ENCODE assay signal across 29 cellular contexts in genomic region chr12:102851246-102851645, GRCh38.
"Had no signal": no experiment of that assay in that cellular context is flagged by ENCODE, and none has a peak within 500 bp of the region (broad histone marks: within the 10 kb centered on the region; RNA-seq: fewer than 3 reads in every experiment).

No MANE protein-coding gene starts in this region.

- H3K4me1 ChIP-seq: ascending aorta, breast epithelium, foreskin keratinocyte, gastrocnemius medialis, heart left ventricle had no signal

- H3K27ac ChIP-seq: ascending aorta, breast epithelium, coronary artery, dorsolateral prefrontal cortex, foreskin keratinocyte, gastrocnemius medialis, heart left ventricle had no signal

- ATAC-seq: activated CD4-positive, alpha-beta T cell treated with anti-CD3 and anti-CD28 coated beads for 36 hours; activated CD8-positive, alpha-beta memory T cell treated with anti-CD3 and anti-CD28 coated beads, Interleukin-2, amount 10 ng/mL, durations not matched to agents 7 days and 5 days; activated CD8-positive, alpha-beta T cell treated with anti-CD3 and anti-CD28 coated beads, Interleukin-2, amount 10 ng/mL, durations not matched to agents 7 days and 5 days; activated naive CD4-positive, alpha-beta T cell treated with anti-CD3 and anti-CD28 coated beads, Interleukin-2, amount 50 U/mL, for 72 hours; foreskin keratinocyte; gastrocnemius medialis; heart left ventricle; T-helper 17 cell had no signal

- H3K36me3 ChIP-seq: ascending aorta, breast epithelium, gastrocnemius medialis, heart left ventricle had no signal

- H3K27me3 ChIP-seq: ascending aorta, breast epithelium, foreskin keratinocyte, gastrocnemius medialis, heart left ventricle had no signal

- H3K9me3 ChIP-seq: ascending aorta, breast epithelium, gastrocnemius medialis, heart left ventricle had no signal

- DNase-seq: activated CD4-positive, alpha-beta T cell treated with anti-CD3 and anti-CD28 coated beads for 36 hours; activated CD4-positive, alpha-beta T cell treated with anti-CD3 and anti-CD28 coated beads, Interleukin-2, amount 10 ng/mL, durations not matched to agents 7 days and 5 days; activated CD4-positive, alpha-beta T cell treated with anti-CD3 and anti-CD28 coated beads, Interleukin-2, amount 50 U/mL, for 48 hours; activated CD4-positive, CD25-positive, alpha-beta regulatory T cell; activated CD4-positive, CD25-positive, alpha-beta regulatory T cell treated with anti-CD3 and anti-CD28 coated beads, Interleukin-2, amount 50 U/mL, for 72 hours; activated CD8-positive, alpha-beta memory T cell treated with anti-CD3 and anti-CD28 coated beads, Interleukin-2, amount 10 ng/mL, durations not matched to agents 7 days and 5 days; activated CD8-positive, alpha-beta memory T cell treated with anti-CD3 and anti-CD28 coated beads, Interleukin-2, amount 50 U/mL, for 4 hours; activated CD8-positive, alpha-beta T cell treated with anti-CD3 and anti-CD28 coated beads, Interleukin-2, amount 10 ng/mL, durations not matched to agents 7 days and 5 days; activated effector memory CD4-positive, alpha-beta T cell treated with anti-CD3 and anti-CD28 coated beads, Interleukin-2, amount 50 U/mL, for 16 hours; activated naive CD4-positive, alpha-beta T cell; activated naive CD4-positive, alpha-beta T cell treated with anti-CD3 and anti-CD28 coated beads, Interleukin-2, amount 10 ng/mL, durations not matched to agents 7 days and 5 days; activated naive CD8-positive, alpha-beta T cell treated with anti-CD3 and anti-CD28 coated beads, Interleukin-2, amount 10 ng/mL, durations not matched to agents 7 days and 5 days; activated T-cell treated with anti-CD3 and anti-CD28 coated beads, Interleukin-2, amount 50 U/mL, for 1 hour; activated T-cell treated with anti-CD3 and anti-CD28 coated beads, Interleukin-2, amount 50 U/mL, for 48 hours; dorsolateral prefrontal cortex; effector memory CD4-positive, alpha-beta T cell; endodermal cell; erythroblast; foreskin keratinocyte; gastrocnemius medialis; glutamatergic neuron; heart left ventricle; hippocampal formation; T-helper 1 cell; T-helper 17 cell had no signal

- H3K4me3 ChIP-seq: ascending aorta, breast epithelium, coronary artery, dorsolateral prefrontal cortex, gastrocnemius medialis, heart left ventricle had no signal
